ENCODE assay signal across 17 cellular contexts in genomic region chr13:99975626-99976025, GRCh38. TPM values are rescaled to one million over a fixed set of nuclear protein-coding genes. Genes with fewer than 3 reads are reported as not detected.
DNase-seq lines count a peak whose midpoint lies in the region; ATAC-seq and TF ChIP-seq lines count a peak whose summit lies in the region.
"Had no signal": no experiment of that assay in that cellular context is flagged by ENCODE, and none has a peak within 500 bp of the region (broad histone marks: within the 10 kb centered on the region; RNA-seq: fewer than 3 reads in every experiment).

No MANE protein-coding gene starts in this region.

- no peak for TF ChIP-seq CTCF in right atrium auricular region (IDR thresholded peaks at IDR 0.05)
- TF ChIP-seq CTCF in brain (conservative IDR thresholded peaks at IDR 0.05): no peak
- no peak for TF ChIP-seq CTCF in mesothelial cell of epicardium (IDR thresholded peaks at IDR 0.05; ENCODE audit: unreplicated experiment)
- no peak for TF ChIP-seq CTCF in sigmoid colon (IDR thresholded peaks at IDR 0.05)

- H3K9me3 Mint-ChIP-seq in brain: peaks cover 0 to 8% (median 4%) of the 10 kb centered on the region in 5 experiments
- H3K9me3 Mint-ChIP-seq in mesothelial cell of epicardium: no peaks in the 10 kb centered on the region

- no peak for TF ChIP-seq POLR2A in sigmoid colon (IDR thresholded peaks at IDR 0.05)

- H3K27me3 ChIP-seq in right atrium auricular region: peaks cover 77 to 90% of the 10 kb centered on the region in 2 donors
- peaks cover 90 to 100% (median 100%) of the 10 kb centered on the region in 3 donors for H3K27me3 ChIP-seq in sigmoid colon

- no peak for TF ChIP-seq EP300 in sigmoid colon (IDR thresholded peaks at IDR 0.05)

- H3K9me3 ChIP-seq in right atrium auricular region: peaks cover 0 to 5% of the 10 kb centered on the region in 2 donors
- H3K9me3 ChIP-seq in sigmoid colon: peaks cover 0 to 2% (median 0%) of the 10 kb centered on the region in 4 donors
- H3K9me3 ChIP-seq: HAP-1 had no signal

- ATAC-seq in Right ventricle myocardium superior (ENCODE audit: poor library complexity): no peak
- ATAC-seq in GM19463 (IDR thresholded peaks at IDR 0.05; ENCODE audit: unreplicated experiment): no peak
- ATAC-seq in HG02588 (IDR thresholded peaks at IDR 0.05; ENCODE audit: unreplicated experiment): no peak

- WGBS in sigmoid colon, 2 donors: 16 to 18% methylated on average over 19 of the region's 19 CpGs

- DNase-seq in right atrium auricular region (ENCODE audit: low spot score) (peak; percentile 26), Right ventricle myocardium superior (no peak), left kidney (ENCODE audit: low read depth, low spot score) (peak; percentile 8), mesothelial cell of epicardium (ENCODE audit: low spot score in 2 of 2, unreplicated experiment in 2 of 2) (no peak), sigmoid colon (no peak)
- DNase-seq: DMS 273 treated with DMSO at 0.1 percent for 48 hours; MV-4-11; NCI-H1436; NCI-H2227 treated with DMSO at 0.1 percent for 48 hours; NK-92 treated with Interleukin-12 subunit alpha and Interleukin-12 subunit beta, amount 100 ng/mL, for 24 hours; OCI-M1; RPMI8226 had no signal

- H3K27ac ChIP-seq in right atrium auricular region: no peak overlapping the region
- H3K27ac ChIP-seq in sigmoid colon: no peak overlapping the region
- H3K27ac ChIP-seq: BLaER1 treated with 17β-estradiol and CSF1 and Interleukin-3, amounts not matched to agents 10 nM and 100 nM had no signal

- H3K27me3 Mint-ChIP-seq in brain (peaks cover 82% of the 10 kb centered on the region), mesothelial cell of epicardium (ENCODE audit: low read depth) (peaks cover 90% of the 10 kb centered on the region)

- H3K4me1 Mint-ChIP-seq in brain: peaks cover 25% of the 10 kb centered on the region
- no peaks in the 10 kb centered on the region for H3K4me1 Mint-ChIP-seq in mesothelial cell of epicardium

- H3K4me1 ChIP-seq in right atrium auricular region (peaks cover 0 to 27% of the 10 kb centered on the region in 2 donors), sigmoid colon (peaks cover 0 to 36% (median 31%) of the 10 kb centered on the region in 4 donors)
- H3K4me1 ChIP-seq: HAP-1 had no signal

- H3K36me3 ChIP-seq in right atrium auricular region (no peaks in the 10 kb centered on the region), sigmoid colon (no peaks in the 10 kb centered on the region)
- H3K36me3 ChIP-seq: BLaER1 treated with 17β-estradiol and CSF1 and Interleukin-3, amounts not matched to agents 10 nM and 100 nM; HAP-1 had no signal

- H3K27ac Mint-ChIP-seq in brain (peak overlapping the region; percentile 51 to 99 (median 68)), mesothelial cell of epicardium (no peak overlapping the region)

- H3K4me3 Mint-ChIP-seq in brain (peak overlapping the region in 4 of 5 experiments; percentile 3 to 90 (median 72)), mesothelial cell of epicardium (no peak overlapping the region)

- H3K36me3 Mint-ChIP-seq in brain: no peaks in the 10 kb centered on the region
- H3K36me3 Mint-ChIP-seq in mesothelial cell of epicardium: no peaks in the 10 kb centered on the region

- no peak overlapping the region for H3K4me3 ChIP-seq in right atrium auricular region
- H3K4me3 ChIP-seq in sigmoid colon: no peak overlapping the region
- H3K4me3 ChIP-seq: BLaER1 treated with 17β-estradiol and CSF1 and Interleukin-3, amounts not matched to agents 10 nM and 100 nM; HAP-1 had no signal

- intact Hi-C loops in Right ventricle myocardium superior (cut with DNase I): no loop called here
- intact Hi-C loops in sigmoid colon (cut with DNase I): no loop called here

RNA-seq across cellular contexts. Expression of gene ZIC5, which starts 4.1 kb away (rescaled TPM):
- total RNA-seq in right atrium auricular region (not detected), Right ventricle myocardium superior (not detected), mesothelial cell of epicardium (not detected in 3 replicates), sigmoid colon (not detected)
- polyA plus RNA-seq in brain (ENCODE audit: insufficient read depth, low read depth, low replicate concordance) (49.1 TPM), sigmoid colon (not detected)

RNA-seq across cellular contexts. Expression of gene ZIC2, which starts 6.0 kb away (rescaled TPM):
- under 1 TPM in 1 of 2 donors, not detected in 1; 0.08 TPM for total RNA-seq in right atrium auricular region
- total RNA-seq in Right ventricle myocardium superior: not detected
- 300 TPM for polyA plus RNA-seq in brain (ENCODE audit: insufficient read depth, low read depth, low replicate concordance)
- 0.47 TPM in 1 of 3 replicates, not detected in the others for total RNA-seq in mesothelial cell of epicardium
- not detected for total RNA-seq in sigmoid colon
- under 1 TPM in 1 of 3 donors, not detected in 2; 0.03 TPM for polyA plus RNA-seq in sigmoid colon

Comparison
In these comparisons a context has a peak if more than half of its experiments do, and no peak if none do; other contexts are left out.
1. DNase-seq: peak in right atrium auricular region (single experiment) and left kidney (single experiment); none in Right ventricle myocardium superior (single experiment), mesothelial cell of epicardium (0 of 2) and sigmoid colon (single experiment).